Comparison of ENCODE assay signal across 8 cellular contexts in genomic region chr7:55534262-55534915, GRCh38. TPM values are rescaled to one million over a fixed set of nuclear protein-coding genes. Genes with fewer than 3 reads are reported as not detected.
DNase-seq lines count a peak whose midpoint lies in the region; ATAC-seq and TF ChIP-seq lines count a peak whose summit lies in the region.

No MANE protein-coding gene starts in this region.

- H4K20me1 ChIP-seq in BLaER1 treated with 17β-estradiol and CSF1 and Interleukin-3, amounts not matched to agents 10 nM and 100 nM = peaks cover 0 to 18% (median 11%) of the 10 kb centered on the region in 11 experiments; a peak in 13 of 22 replicates

- ATAC-seq in GM19455 (IDR thresholded peaks at IDR 0.05; ENCODE audit: unreplicated experiment) (peak; percentile 64), HG03520 (IDR thresholded peaks at IDR 0.05; ENCODE audit: unreplicated experiment) (peak; percentile 63), naive B cell (ENCODE audit: low read depth in 2 of 2) (peak; percentile 63 to 64)

- no peak for TF ChIP-seq CTCF in brain microvascular endothelial cell (IDR thresholded peaks at IDR 0.05; ENCODE audit: low read depth, low read length, missing control alignments)

- peak overlapping the region; percentile 13 to 45 (median 30); a peak in 10 of 20 replicates for H3K4me3 ChIP-seq in BLaER1 treated with 17β-estradiol and CSF1 and Interleukin-3, amounts not matched to agents 10 nM and 100 nM
- H3K4me3 ChIP-seq in brain microvascular endothelial cell (ENCODE audit: low read depth, low read length) = no peak overlapping the region

- peaks cover 79 to 88% (median 85%) of the 10 kb centered on the region in 10 experiments for H3K4me1 ChIP-seq in BLaER1 treated with 17β-estradiol and CSF1 and Interleukin-3, amounts not matched to agents 10 nM and 100 nM

- H3K9me3 ChIP-seq in BLaER1 treated with 17β-estradiol and CSF1 and Interleukin-3, amounts not matched to agents 10 nM and 100 nM (replicated peaks in 1 of 11) = peaks cover 0 to 8% (median 0%) of the 10 kb centered on the region in 11 experiments; a peak in 3 of 22 replicates

- peak overlapping the region; percentile 67 to 92 (median 82) for H3K4me3 Mint-ChIP-seq in naive B cell

- DNase-seq in T-helper 22 cell (ENCODE audit: low read depth) (peak; percentile 57), brain microvascular endothelial cell (peak; percentile 40), naive B cell (peak; percentile 90), retina (no peak)

- H3K9me3 Mint-ChIP-seq in naive B cell = no peaks in the 10 kb centered on the region

- H3K36me3 Mint-ChIP-seq in naive B cell = no peaks in the 10 kb centered on the region

- peak overlapping the region; percentile 97 to 100 (median 99) for H3K27ac Mint-ChIP-seq in naive B cell

- in situ Hi-C loops in brain microvascular endothelial cell (cut with HindIII; ENCODE audit: low pct_ligation_motif_present, low sequenced_read_pairs) = no loop called here

- no peaks in the 10 kb centered on the region for H3K27me3 ChIP-seq in BLaER1 treated with 17β-estradiol and CSF1 and Interleukin-3, amounts not matched to agents 10 nM and 100 nM
- H3K27me3 ChIP-seq in brain microvascular endothelial cell (replicated peaks) = no peaks in the 10 kb centered on the region

- H3K4me1 Mint-ChIP-seq in naive B cell = peaks cover 75 to 96% (median 77%) of the 10 kb centered on the region in 3 donors

- H3K36me3 ChIP-seq in BLaER1 treated with 17β-estradiol and CSF1 and Interleukin-3, amounts not matched to agents 10 nM and 100 nM = peaks cover 0 to 10% (median 0%) of the 10 kb centered on the region in 11 experiments; a peak in 3 of 22 replicates
- no peaks in the 10 kb centered on the region for H3K36me3 ChIP-seq in brain microvascular endothelial cell (replicated peaks)

- H3K4me2 ChIP-seq in BLaER1 treated with 17β-estradiol and CSF1 and Interleukin-3, amounts not matched to agents 10 nM and 100 nM = peak overlapping the region; percentile 79 to 96 (median 93)

- H3K9ac ChIP-seq in BLaER1 treated with 17β-estradiol and CSF1 and Interleukin-3, amounts not matched to agents 10 nM and 100 nM = peak overlapping the region; percentile 75 to 88 (median 83)

- no peaks in the 10 kb centered on the region for H3K27me3 Mint-ChIP-seq in naive B cell

- H3K27ac ChIP-seq in BLaER1 treated with 17β-estradiol and CSF1 and Interleukin-3, amounts not matched to agents 10 nM and 100 nM = peak overlapping the region; percentile 93 to 99 (median 95)
- H3K27ac ChIP-seq in brain microvascular endothelial cell (peak overlapping the region; percentile 4), temporal lobe (ENCODE audit: low read depth, low read length) (peak overlapping the region; percentile 40)

RNA-seq across cellular contexts. Expression of gene VOPP1, which starts 37.9 kb away (rescaled TPM):
- polyA plus RNA-seq in naive B cell (ENCODE audit: low read depth in 6 of 6) = 10 to 100 TPM; 27.5 to 78.6 (median 34.2) TPM
- 78.9 TPM for total RNA-seq in temporal lobe

Comparison
In these comparisons a context has a peak if more than half of its experiments do, and no peak if none do; other contexts are left out.
1. H3K27ac ChIP-seq: peak in every context shown above with its lines; median percentile 95 in BLaER1 treated with 17β-estradiol and CSF1 and Interleukin-3, amounts not matched to agents 10 nM and 100 nM; 40 in temporal lobe; 4 in brain microvascular endothelial cell.